ENCODE assay signal across 8 cellular contexts in genomic region chr1:202957733-202958543, GRCh38. TPM values are rescaled to one million over a fixed set of nuclear protein-coding genes. Genes with fewer than 3 reads are reported as not detected.
DNase-seq lines count a peak whose midpoint lies in the region; ATAC-seq and TF ChIP-seq lines count a peak whose summit lies in the region.

Gene ADIPOR1 (minus strand): TSS chr1:202958312. CDS start chr1:202951070, 7,242 bp downstream.

- peaks cover 21% of the 10 kb centered on the region for H3K4me1 Mint-ChIP-seq in endodermal cell

- no peaks in the 10 kb centered on the region for H3K9me3 Mint-ChIP-seq in endodermal cell

- 0 to 1% methylated on average over 32 to 86 of the region's 86 CpGs for WGBS in endodermal cell (ENCODE audit: insufficient coverage in 1 of 2, insufficient read length in 1 of 2), 2 experiments
- 0 to 1% methylated on average over 46 to 65 of the region's 86 CpGs for WGBS in mesodermal cell (ENCODE audit: insufficient coverage in 2 of 2), 2 experiments

- H3K4me3 ChIP-seq in endodermal cell (ENCODE audit: low read length) (peak within 1 kb of the TSS; percentile 87), mesodermal cell (ENCODE audit: extremely low read depth, insufficient read depth, low read length, poor library complexity, severe bottlenecking) (peak within 1 kb of the TSS; percentile 98)

- H3K4me3 Mint-ChIP-seq in endodermal cell: peak within 1 kb of the TSS; percentile 66

- H3K36me3 Mint-ChIP-seq in endodermal cell (ENCODE audit: low read depth): peaks cover 10% of the 10 kb centered on the region

- DNase-seq in Caki2 (ENCODE audit: low read depth) (peak; percentile 73), HT1080 (ENCODE audit: low read depth) (peak; percentile 81), NOMO-1 treated with dmso at 0.1 percent for 144 hours (lab: John Stamatoyannopoulos, UW; ENCODE audit: unreplicated experiment) (peak; percentile 87), endodermal cell (peak; percentile 98)
- DNase-seq in activated CD8-positive, alpha-beta memory T cell treated with anti-CD3 and anti-CD28 coated beads, Interleukin-2, amount 50 U/mL, for 24 hours (ENCODE audit: extremely low read depth): peak; percentile 68
- DNase-seq in stimulated activated CD8-positive, alpha-beta memory T cell treated with anti-CD3 and anti-CD28 coated beads, Interleukin-15, amount 100 ng/mL, for 4 hours (ENCODE audit: low read depth in 2 of 2): peak; percentile 82 to 86

- H3K4me1 ChIP-seq in endodermal cell (ENCODE audit: control insufficient read depth, insufficient read depth, low read length) (peaks cover 5% of the 10 kb centered on the region), mesodermal cell (ENCODE audit: control insufficient read depth, insufficient read depth, low read length, poor library complexity, severe bottlenecking) (peaks cover 14% of the 10 kb centered on the region)

- H3K9me3 ChIP-seq in endodermal cell (ENCODE audit: control insufficient read depth, low read length) (no peaks in the 10 kb centered on the region), mesodermal cell (ENCODE audit: control insufficient read depth, low read length) (no peaks in the 10 kb centered on the region)

- H3K36me3 ChIP-seq in endodermal cell (ENCODE audit: control insufficient read depth, insufficient read depth, low read length) (peaks cover 30% of the 10 kb centered on the region), mesodermal cell (ENCODE audit: control insufficient read depth, insufficient read depth, low read length) (peaks cover 26% of the 10 kb centered on the region)

- ATAC-seq in GM21360 (IDR thresholded peaks at IDR 0.05; ENCODE audit: unreplicated experiment): peak; percentile 97

- H3K27ac ChIP-seq in endodermal cell (ENCODE audit: low read depth, low read length): peak within 1 kb of the TSS; percentile 66
- peak within 1 kb of the TSS; percentile 77 for H3K27ac ChIP-seq in mesodermal cell (ENCODE audit: low read depth, low read length, severe bottlenecking)

- H3K27me3 ChIP-seq in endodermal cell (ENCODE audit: control insufficient read depth, insufficient read depth, low read length, poor library complexity, severe bottlenecking): no peaks in the 10 kb centered on the region

- TF ChIP-seq CTCF in endodermal cell (conservative IDR thresholded peaks at IDR 0.05): peak; percentile 40

- peak within 1 kb of the TSS; percentile 87 for H3K9ac ChIP-seq in endodermal cell (ENCODE audit: extremely low read depth, low read length, poor library complexity, severe bottlenecking)

- H3K27ac Mint-ChIP-seq in endodermal cell: peak within 1 kb of the TSS; percentile 89

- no peaks in the 10 kb centered on the region for H3K27me3 Mint-ChIP-seq in endodermal cell (ENCODE audit: insufficient read depth)

- in situ Hi-C loops in Caki2 (cut with HindIII; ENCODE audit: low pct_unique_long_range_greater_than_20kb, low sequenced_read_pairs): no loop called here

RNA-seq across cellular contexts. Expression of gene ADIPOR1, which starts in this region (rescaled TPM):
- 85.5 and 96.0 TPM in 2 replicates for total RNA-seq in Caki2 (2014; rRNA removed; shearing (Covaris generic); ENCODE audit: low replicate concordance)
- 90.5 and 116 TPM in 2 replicates for total RNA-seq in HT1080 (2014; rRNA removed; shearing (Covaris generic))
- polyA plus RNA-seq in HT1080 (2015; cell fraction: cytosol; rRNA removed): 160 and 163 TPM in 2 replicates
- polyA plus RNA-seq in HT1080 (2015; cell fraction: nucleus; rRNA removed): 51.6 and 54.1 TPM in 2 replicates
- total RNA-seq in endodermal cell: 10 to 100 TPM; 68.1 to 79.7 TPM
- 62.2 TPM for polyA plus RNA-seq in endodermal cell (2013, experiment 1 of 2)
- 57.5 TPM for polyA plus RNA-seq in endodermal cell (2013, experiment 2 of 2)
- 92.6 TPM for polyA plus RNA-seq in mesodermal cell (2013, experiment 1 of 2)
- 82.7 TPM for polyA plus RNA-seq in mesodermal cell (2013, experiment 2 of 2)

Comparison
In these comparisons a context has a peak if more than half of its experiments do, and no peak if none do; other contexts are left out.
1. Peak in every context shown above with its lines: DNase-seq, ATAC-seq, H3K4me3 ChIP-seq and H3K27ac ChIP-seq.